In the genomic region with DNA sequence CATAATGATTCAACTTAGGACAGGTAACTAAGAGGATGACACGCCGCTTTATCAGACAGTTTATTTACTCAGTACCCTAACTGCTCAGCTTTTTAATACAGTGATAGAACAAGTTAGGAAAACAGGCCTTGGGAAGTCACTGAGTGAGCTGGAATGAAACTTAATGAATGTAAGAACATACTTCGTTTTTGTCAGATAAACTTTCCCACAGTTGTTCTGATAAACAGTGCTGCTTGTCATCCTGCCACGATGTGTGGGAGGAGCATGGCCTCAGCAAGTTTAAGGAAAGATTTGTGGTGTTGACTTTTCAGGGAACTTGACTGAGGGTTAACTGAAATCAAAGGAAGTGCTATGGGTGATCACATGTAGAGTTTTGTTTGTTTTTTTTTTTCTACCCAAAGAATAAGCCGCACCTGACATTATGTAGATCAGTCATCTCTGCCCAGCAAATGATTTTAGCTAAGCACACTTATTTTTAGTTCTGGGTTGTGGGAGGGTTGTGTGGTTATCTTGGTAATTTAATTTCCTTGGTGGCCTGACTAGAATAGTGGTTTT, we compare ENCODE assay signal across 1 cellular context.
A peak's percentile ranks its signal among the peaks of the same experiment; 100 is the strongest.
TF ChIP-seq lines count a peak whose summit lies in the region.

No MANE protein-coding gene starts in this region.

TF ChIP-seq in K562, 482 proteins besides CTCF, POLR2A, EP300 and RAD21:
- peak in 1 of 2 experiments; percentile 31; a peak in 1 of 4 replicates for TF ChIP-seq HDAC1 (IDR thresholded peaks at IDR 0.05)
- TF ChIP-seq, protein P1, sequence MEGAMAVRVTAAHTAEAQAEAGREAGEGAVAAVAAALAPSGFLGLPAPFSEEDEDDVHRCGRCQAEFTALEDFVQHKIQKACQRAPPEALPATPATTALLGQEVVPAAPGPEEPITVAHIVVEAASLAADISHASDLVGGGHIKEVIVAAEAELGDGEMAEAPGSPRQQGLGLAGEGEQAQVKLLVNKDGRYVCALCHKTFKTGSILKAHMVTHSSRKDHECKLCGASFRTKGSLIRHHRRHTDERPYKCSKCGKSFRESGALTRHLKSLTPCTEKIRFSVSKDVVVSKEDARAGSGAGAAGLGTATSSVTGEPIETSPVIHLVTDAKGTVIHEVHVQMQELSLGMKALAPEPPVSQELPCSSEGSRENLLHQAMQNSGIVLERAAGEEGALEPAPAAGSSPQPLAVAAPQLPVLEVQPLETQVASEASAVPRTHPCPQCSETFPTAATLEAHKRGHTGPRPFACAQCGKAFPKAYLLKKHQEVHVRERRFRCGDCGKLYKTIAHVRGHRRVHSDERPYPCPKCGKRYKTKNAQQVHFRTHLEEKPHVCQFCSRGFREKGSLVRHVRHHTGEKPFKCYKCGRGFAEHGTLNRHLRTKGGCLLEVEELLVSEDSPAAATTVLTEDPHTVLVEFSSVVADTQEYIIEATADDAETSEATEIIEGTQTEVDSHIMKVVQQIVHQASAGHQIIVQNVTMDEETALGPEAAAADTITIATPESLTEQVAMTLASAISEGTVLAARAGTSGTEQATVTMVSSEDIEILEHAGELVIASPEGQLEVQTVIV (CRISPR knock-in tag; IDR thresholded peaks at IDR 0.05; ENCODE audit: borderline replicate concordance): no peak
- peak in 1 of 2 experiments; percentile 74; a peak in 2 of 4 replicates for TF ChIP-seq RCOR1 (IDR thresholded peaks at IDR 0.05; ENCODE audit: borderline replicate concordance in 1 of 2, low read depth in 2 of 2, low read length in 2 of 2)
- TF ChIP-seq DNMT1 (IDR thresholded peaks at IDR 0.05): no peak
- peak; percentile 85 for TF ChIP-seq MEIS2 (IDR thresholded peaks at IDR 0.05; ENCODE audit: partially characterized antibody)
- peak in 1 of 2 experiments; percentile 52; a peak in 2 of 4 replicates for TF ChIP-seq FOXA3 (CRISPR knock-in tag; conservative IDR thresholded peaks at IDR 0.05 in 1 of 2, IDR thresholded peaks at IDR 0.05 in 1 of 2)
- TF ChIP-seq, protein P2, sequence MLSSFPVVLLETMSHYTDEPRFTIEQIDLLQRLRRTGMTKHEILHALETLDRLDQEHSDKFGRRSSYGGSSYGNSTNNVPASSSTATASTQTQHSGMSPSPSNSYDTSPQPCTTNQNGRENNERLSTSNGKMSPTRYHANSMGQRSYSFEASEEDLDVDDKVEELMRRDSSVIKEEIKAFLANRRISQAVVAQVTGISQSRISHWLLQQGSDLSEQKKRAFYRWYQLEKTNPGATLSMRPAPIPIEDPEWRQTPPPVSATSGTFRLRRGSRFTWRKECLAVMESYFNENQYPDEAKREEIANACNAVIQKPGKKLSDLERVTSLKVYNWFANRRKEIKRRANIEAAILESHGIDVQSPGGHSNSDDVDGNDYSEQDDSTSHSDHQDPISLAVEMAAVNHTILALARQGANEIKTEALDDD (IDR thresholded peaks at IDR 0.05): peak; percentile 89
- peak; percentile 62; the same call in 1 of the 2 replicates for TF ChIP-seq SOX6 (IDR thresholded peaks at IDR 0.05)
- TF ChIP-seq, protein P3, sequence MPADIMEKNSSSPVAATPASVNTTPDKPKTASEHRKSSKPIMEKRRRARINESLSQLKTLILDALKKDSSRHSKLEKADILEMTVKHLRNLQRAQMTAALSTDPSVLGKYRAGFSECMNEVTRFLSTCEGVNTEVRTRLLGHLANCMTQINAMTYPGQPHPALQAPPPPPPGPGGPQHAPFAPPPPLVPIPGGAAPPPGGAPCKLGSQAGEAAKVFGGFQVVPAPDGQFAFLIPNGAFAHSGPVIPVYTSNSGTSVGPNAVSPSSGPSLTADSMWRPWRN (IDR thresholded peaks at IDR 0.05; ENCODE audit: low read depth): peak; percentile 47; the same call in 1 of the 2 replicates
- TF ChIP-seq, protein P4, sequence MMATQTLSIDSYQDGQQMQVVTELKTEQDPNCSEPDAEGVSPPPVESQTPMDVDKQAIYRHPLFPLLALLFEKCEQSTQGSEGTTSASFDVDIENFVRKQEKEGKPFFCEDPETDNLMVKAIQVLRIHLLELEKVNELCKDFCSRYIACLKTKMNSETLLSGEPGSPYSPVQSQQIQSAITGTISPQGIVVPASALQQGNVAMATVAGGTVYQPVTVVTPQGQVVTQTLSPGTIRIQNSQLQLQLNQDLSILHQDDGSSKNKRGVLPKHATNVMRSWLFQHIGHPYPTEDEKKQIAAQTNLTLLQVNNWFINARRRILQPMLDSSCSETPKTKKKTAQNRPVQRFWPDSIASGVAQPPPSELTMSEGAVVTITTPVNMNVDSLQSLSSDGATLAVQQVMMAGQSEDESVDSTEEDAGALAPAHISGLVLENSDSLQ (IDR thresholded peaks at IDR 0.05): peak; percentile 76; the same call in 1 of the 2 replicates
